In the genomic region with DNA sequence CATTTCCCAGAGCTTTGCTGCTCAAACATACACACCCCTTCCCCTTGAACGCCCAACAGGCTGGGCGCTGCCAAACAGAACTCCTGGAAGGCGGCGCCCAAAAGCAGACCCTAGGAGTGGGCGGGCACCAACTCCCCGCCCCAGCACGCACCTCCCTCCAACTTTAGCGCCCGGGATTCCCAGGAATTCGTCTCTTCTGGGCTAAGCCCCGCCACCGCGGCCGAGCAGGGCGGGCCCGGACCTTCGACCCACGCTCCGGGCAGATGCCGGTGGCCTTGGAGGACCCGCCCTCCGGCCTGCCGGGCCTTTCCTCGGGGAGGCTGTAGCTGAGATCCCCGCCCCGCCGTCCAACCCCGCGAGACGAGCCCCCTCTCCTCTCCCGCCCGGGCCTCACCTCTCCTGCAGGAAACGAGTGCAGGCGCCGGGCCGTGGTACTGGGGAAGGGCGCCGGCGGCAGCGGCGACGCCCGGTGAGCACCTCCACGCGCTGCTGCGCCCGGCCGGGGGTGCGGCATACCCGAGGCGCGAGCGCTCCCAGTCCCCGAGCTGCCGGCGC, we compare ENCODE assay signal across 1 cellular context.
TF ChIP-seq lines count a peak whose summit lies in the region.

No MANE protein-coding gene starts in this region.

TF ChIP-seq in HepG2, 621 proteins besides CTCF, POLR2A, EP300 and RAD21 (continued from another document and continues in another):
- TF ChIP-seq ZNF672 (CRISPR knock-in tag; IDR thresholded peaks at IDR 0.05) (no peak; the same call in none of the 2 replicates), ZNF557 (CRISPR knock-in tag; IDR thresholded peaks at IDR 0.05) (0 out of 2 replicates have a peak, but pooled peaks have one; percentile 71), BRCA1 (CRISPR knock-in tag; IDR thresholded peaks at IDR 0.05) (0 out of 2 replicates have a peak, but pooled peaks have one; percentile 8), CAMTA2 (CRISPR knock-in tag; IDR thresholded peaks at IDR 0.05; ENCODE audit: borderline replicate concordance) (no peak), ZNF75D (CRISPR knock-in tag; IDR thresholded peaks at IDR 0.05; ENCODE audit: borderline replicate concordance) (no peak), ZFP41 (CRISPR knock-in tag; IDR thresholded peaks at IDR 0.05; ENCODE audit: borderline replicate concordance) (no peak; the same call in 1 of the 2 replicates), ZNF761 (CRISPR knock-in tag; conservative IDR thresholded peaks at IDR 0.05) (no peak), SATB2 (CRISPR knock-in tag; IDR thresholded peaks at IDR 0.05) (no peak), ZIK1 (CRISPR knock-in tag; IDR thresholded peaks at IDR 0.05; ENCODE audit: borderline replicate concordance, low read depth) (peak; percentile 87; the same call in 1 of the 2 replicates), SAFB2 (CRISPR knock-in tag; IDR thresholded peaks at IDR 0.05; ENCODE audit: borderline replicate concordance, low read depth) (no peak), SMAD3 (CRISPR knock-in tag; IDR thresholded peaks at IDR 0.05) (no peak), HDAC1 (CRISPR knock-in tag; IDR thresholded peaks at IDR 0.05) (0 out of 2 replicates have a peak, but pooled peaks have one; percentile 47), KLF9 (CRISPR knock-in tag; IDR thresholded peaks at IDR 0.05; ENCODE audit: low read depth) (0 out of 2 replicates have a peak, but pooled peaks have one; percentile 23), ZNF503 (CRISPR knock-in tag; IDR thresholded peaks at IDR 0.05) (no peak), ZNF775 (CRISPR knock-in tag; IDR thresholded peaks at IDR 0.05; ENCODE audit: borderline replicate concordance) (no peak), THAP7 (CRISPR knock-in tag; IDR thresholded peaks at IDR 0.05) (0 out of 2 replicates have a peak, but pooled peaks have one; percentile 86), TBP (CRISPR knock-in tag; IDR thresholded peaks at IDR 0.05) (no peak)
- TF ChIP-seq, protein P1, sequence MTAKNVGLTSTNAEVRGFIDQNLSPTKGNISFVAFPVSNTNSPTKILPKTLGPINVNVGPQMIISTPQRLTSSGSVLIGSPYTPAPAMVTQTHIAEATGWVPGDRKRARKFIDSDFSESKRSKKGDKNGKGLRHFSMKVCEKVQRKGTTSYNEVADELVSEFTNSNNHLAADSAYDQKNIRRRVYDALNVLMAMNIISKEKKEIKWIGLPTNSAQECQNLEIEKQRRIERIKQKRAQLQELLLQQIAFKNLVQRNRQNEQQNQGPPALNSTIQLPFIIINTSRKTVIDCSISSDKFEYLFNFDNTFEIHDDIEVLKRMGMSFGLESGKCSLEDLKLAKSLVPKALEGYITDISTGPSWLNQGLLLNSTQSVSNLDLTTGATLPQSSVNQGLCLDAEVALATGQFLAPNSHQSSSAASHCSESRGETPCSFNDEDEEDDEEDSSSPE (CRISPR knock-in tag; IDR thresholded peaks at IDR 0.05): peak; percentile 32
- TF ChIP-seq, protein P2, sequence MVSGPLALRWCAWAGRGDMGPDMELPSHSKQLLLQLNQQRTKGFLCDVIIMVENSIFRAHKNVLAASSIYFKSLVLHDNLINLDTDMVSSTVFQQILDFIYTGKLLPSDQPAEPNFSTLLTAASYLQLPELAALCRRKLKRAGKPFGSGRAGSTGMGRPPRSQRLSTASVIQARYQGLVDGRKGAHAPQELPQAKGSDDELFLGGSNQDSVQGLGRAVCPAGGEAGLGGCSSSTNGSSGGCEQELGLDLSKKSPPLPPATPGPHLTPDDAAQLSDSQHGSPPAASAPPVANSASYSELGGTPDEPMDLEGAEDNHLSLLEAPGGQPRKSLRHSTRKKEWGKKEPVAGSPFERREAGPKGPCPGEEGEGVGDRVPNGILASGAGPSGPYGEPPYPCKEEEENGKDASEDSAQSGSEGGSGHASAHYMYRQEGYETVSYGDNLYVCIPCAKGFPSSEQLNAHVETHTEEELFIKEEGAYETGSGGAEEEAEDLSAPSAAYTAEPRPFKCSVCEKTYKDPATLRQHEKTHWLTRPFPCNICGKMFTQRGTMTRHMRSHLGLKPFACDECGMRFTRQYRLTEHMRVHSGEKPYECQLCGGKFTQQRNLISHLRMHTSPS (CRISPR knock-in tag; IDR thresholded peaks at IDR 0.05; ENCODE audit: low read depth): no peak
- TF ChIP-seq, protein P3, sequence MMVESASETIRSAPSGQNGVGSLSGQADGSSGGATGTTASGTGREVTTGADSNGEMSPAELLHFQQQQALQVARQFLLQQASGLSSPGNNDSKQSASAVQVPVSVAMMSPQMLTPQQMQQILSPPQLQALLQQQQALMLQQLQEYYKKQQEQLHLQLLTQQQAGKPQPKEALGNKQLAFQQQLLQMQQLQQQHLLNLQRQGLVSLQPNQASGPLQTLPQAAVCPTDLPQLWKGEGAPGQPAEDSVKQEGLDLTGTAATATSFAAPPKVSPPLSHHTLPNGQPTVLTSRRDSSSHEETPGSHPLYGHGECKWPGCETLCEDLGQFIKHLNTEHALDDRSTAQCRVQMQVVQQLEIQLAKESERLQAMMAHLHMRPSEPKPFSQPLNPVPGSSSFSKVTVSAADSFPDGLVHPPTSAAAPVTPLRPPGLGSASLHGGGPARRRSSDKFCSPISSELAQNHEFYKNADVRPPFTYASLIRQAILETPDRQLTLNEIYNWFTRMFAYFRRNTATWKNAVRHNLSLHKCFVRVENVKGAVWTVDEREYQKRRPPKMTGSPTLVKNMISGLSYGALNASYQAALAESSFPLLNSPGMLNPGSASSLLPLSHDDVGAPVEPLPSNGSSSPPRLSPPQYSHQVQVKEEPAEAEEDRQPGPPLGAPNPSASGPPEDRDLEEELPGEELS (CRISPR knock-in tag; IDR thresholded peaks at IDR 0.05): 0 out of 2 replicates have a peak, but pooled peaks have one; percentile 22
- TF ChIP-seq, protein P4, sequence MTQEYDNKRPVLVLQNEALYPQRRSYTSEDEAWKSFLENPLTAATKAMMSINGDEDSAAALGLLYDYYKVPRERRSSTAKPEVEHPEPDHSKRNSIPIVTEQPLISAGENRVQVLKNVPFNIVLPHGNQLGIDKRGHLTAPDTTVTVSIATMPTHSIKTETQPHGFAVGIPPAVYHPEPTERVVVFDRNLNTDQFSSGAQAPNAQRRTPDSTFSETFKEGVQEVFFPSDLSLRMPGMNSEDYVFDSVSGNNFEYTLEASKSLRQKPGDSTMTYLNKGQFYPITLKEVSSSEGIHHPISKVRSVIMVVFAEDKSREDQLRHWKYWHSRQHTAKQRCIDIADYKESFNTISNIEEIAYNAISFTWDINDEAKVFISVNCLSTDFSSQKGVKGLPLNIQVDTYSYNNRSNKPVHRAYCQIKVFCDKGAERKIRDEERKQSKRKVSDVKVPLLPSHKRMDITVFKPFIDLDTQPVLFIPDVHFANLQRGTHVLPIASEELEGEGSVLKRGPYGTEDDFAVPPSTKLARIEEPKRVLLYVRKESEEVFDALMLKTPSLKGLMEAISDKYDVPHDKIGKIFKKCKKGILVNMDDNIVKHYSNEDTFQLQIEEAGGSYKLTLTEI (CRISPR knock-in tag; conservative IDR thresholded peaks at IDR 0.05): no peak
- TF ChIP-seq, protein P5, sequence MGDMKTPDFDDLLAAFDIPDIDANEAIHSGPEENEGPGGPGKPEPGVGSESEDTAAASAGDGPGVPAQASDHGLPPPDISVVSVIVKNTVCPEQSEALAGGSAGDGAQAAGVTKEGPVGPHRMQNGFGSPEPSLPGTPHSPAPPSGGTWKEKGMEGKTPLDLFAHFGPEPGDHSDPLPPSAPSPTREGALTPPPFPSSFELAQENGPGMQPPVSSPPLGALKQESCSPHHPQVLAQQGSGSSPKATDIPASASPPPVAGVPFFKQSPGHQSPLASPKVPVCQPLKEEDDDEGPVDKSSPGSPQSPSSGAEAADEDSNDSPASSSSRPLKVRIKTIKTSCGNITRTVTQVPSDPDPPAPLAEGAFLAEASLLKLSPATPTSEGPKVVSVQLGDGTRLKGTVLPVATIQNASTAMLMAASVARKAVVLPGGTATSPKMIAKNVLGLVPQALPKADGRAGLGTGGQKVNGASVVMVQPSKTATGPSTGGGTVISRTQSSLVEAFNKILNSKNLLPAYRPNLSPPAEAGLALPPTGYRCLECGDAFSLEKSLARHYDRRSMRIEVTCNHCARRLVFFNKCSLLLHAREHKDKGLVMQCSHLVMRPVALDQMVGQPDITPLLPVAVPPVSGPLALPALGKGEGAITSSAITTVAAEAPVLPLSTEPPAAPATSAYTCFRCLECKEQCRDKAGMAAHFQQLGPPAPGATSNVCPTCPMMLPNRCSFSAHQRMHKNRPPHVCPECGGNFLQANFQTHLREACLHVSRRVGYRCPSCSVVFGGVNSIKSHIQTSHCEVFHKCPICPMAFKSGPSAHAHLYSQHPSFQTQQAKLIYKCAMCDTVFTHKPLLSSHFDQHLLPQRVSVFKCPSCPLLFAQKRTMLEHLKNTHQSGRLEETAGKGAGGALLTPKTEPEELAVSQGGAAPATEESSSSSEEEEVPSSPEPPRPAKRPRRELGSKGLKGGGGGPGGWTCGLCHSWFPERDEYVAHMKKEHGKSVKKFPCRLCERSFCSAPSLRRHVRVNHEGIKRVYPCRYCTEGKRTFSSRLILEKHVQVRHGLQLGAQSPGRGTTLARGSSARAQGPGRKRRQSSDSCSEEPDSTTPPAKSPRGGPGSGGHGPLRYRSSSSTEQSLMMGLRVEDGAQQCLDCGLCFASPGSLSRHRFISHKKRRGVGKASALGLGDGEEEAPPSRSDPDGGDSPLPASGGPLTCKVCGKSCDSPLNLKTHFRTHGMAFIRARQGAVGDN (CRISPR knock-in tag; IDR thresholded peaks at IDR 0.05): no peak
- TF ChIP-seq, protein P6, sequence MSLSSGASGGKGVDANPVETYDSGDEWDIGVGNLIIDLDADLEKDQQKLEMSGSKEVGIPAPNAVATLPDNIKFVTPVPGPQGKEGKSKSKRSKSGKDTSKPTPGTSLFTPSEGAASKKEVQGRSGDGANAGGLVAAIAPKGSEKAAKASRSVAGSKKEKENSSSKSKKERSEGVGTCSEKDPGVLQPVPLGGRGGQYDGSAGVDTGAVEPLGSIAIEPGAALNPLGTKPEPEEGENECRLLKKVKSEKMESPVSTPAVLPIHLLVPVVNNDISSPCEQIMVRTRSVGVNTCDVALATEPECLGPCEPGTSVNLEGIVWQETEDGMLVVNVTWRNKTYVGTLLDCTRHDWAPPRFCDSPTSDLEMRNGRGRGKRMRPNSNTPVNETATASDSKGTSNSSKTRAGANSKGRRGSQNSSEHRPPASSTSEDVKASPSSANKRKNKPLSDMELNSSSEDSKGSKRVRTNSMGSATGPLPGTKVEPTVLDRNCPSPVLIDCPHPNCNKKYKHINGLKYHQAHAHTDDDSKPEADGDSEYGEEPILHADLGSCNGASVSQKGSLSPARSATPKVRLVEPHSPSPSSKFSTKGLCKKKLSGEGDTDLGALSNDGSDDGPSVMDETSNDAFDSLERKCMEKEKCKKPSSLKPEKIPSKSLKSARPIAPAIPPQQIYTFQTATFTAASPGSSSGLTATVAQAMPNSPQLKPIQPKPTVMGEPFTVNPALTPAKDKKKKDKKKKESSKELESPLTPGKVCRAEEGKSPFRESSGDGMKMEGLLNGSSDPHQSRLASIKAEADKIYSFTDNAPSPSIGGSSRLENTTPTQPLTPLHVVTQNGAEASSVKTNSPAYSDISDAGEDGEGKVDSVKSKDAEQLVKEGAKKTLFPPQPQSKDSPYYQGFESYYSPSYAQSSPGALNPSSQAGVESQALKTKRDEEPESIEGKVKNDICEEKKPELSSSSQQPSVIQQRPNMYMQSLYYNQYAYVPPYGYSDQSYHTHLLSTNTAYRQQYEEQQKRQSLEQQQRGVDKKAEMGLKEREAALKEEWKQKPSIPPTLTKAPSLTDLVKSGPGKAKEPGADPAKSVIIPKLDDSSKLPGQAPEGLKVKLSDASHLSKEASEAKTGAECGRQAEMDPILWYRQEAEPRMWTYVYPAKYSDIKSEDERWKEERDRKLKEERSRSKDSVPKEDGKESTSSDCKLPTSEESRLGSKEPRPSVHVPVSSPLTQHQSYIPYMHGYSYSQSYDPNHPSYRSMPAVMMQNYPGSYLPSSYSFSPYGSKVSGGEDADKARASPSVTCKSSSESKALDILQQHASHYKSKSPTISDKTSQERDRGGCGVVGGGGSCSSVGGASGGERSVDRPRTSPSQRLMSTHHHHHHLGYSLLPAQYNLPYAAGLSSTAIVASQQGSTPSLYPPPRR (CRISPR knock-in tag; IDR thresholded peaks at IDR 0.05; ENCODE audit: borderline replicate concordance): no peak
